9 cellular contexts compared by ENCODE assay signal in genomic region chr15:62649793-62650420, GRCh38.
A peak's percentile ranks its signal among the peaks of the same experiment; 100 is the strongest.
DNase-seq lines count a peak whose midpoint lies in the region; ATAC-seq and TF ChIP-seq lines count a peak whose summit lies in the region.
"Had no signal": no experiment of that assay in that cellular context is flagged by ENCODE, and none has a peak within 500 bp of the region (broad histone marks: within the 10 kb centered on the region; RNA-seq: fewer than 3 reads in every experiment).

No MANE protein-coding gene starts in this region.

- no peak overlapping the region for H3K27ac Mint-ChIP-seq in activated CD4-positive, alpha-beta memory T cell treated with anti-CD3 and anti-CD28 coated beads, Interleukin-2, amount 10 ng/mL, durations not matched to agents 7 days and 5 days

- DNase-seq in HCEC 1CT: peak; percentile 20
- DNase-seq in activated CD4-positive, alpha-beta memory T cell treated with anti-CD3 and anti-CD28 coated beads, Interleukin-2, amount 10 ng/mL, durations not matched to agents 7 days and 5 days: peak; percentile 51
- peak; percentile 87 for DNase-seq in osteoblast (ENCODE audit: insufficient read length, low spot score, missing footprints)
- DNase-seq in NCI-H187 treated with DMSO at 0.1 percent for 48 hours (lab: John Stamatoyannopoulos, UW): no peak
- no peak for DNase-seq in NCI-H748 treated with DMSO at 0.1 percent for 48 hours (lab: John Stamatoyannopoulos, UW)
- DNase-seq in activated naive CD4-positive, alpha-beta T cell treated with Interleukin-2 at 50 U/mL for 16 hours: no peak
- no peak for DNase-seq in GOT3 (lab: John Stamatoyannopoulos, UW)
- DNase-seq: right lobe of liver had no signal

- H2AFZ ChIP-seq in osteoblast (ENCODE audit: low read length): no peak overlapping the region

- peaks cover 3% of the 10 kb centered on the region for H3K27me3 Mint-ChIP-seq in activated CD4-positive, alpha-beta memory T cell treated with anti-CD3 and anti-CD28 coated beads, Interleukin-2, amount 10 ng/mL, durations not matched to agents 7 days and 5 days

- no peaks in the 10 kb centered on the region for H3K27me3 ChIP-seq in osteoblast (ENCODE audit: insufficient read depth, low read length)
- H3K27me3 ChIP-seq: right lobe of liver had no signal

- no peaks in the 10 kb centered on the region for H3K36me3 Mint-ChIP-seq in activated CD4-positive, alpha-beta memory T cell treated with anti-CD3 and anti-CD28 coated beads, Interleukin-2, amount 10 ng/mL, durations not matched to agents 7 days and 5 days (ENCODE audit: low read depth)

- H3K9me3 Mint-ChIP-seq in activated CD4-positive, alpha-beta memory T cell treated with anti-CD3 and anti-CD28 coated beads, Interleukin-2, amount 10 ng/mL, durations not matched to agents 7 days and 5 days: peaks cover 5% of the 10 kb centered on the region

- no peak overlapping the region for H3K27ac ChIP-seq in osteoblast (ENCODE audit: low read depth, low read length)
- H3K27ac ChIP-seq: right lobe of liver had no signal

- CTCF ChIA-PET in activated CD4-positive, alpha-beta memory T cell treated with anti-CD3 and anti-CD28 coated beads, Interleukin-2, amount 10 ng/mL, durations not matched to agents 7 days and 5 days (lab: Charles Lee): no interaction called here

- peak; percentile 83 for ATAC-seq in GM18502 (IDR thresholded peaks at IDR 0.05; ENCODE audit: poor library complexity, unreplicated experiment)

- H3K4me2 ChIP-seq in osteoblast (ENCODE audit: insufficient read depth, low read length): peak overlapping the region; percentile 9

- H3K4me1 ChIP-seq in osteoblast (ENCODE audit: insufficient read depth, low read length): peaks cover 20% of the 10 kb centered on the region
- H3K4me1 ChIP-seq: right lobe of liver had no signal

- no peak for TF ChIP-seq CTCF in osteoblast (IDR thresholded peaks at IDR 0.05; ENCODE audit: extremely low read depth, low read depth, low read length)

- peaks cover 10% of the 10 kb centered on the region for H3K36me3 ChIP-seq in osteoblast (ENCODE audit: insufficient read depth, low read length)
- H3K36me3 ChIP-seq: right lobe of liver had no signal

- H3K9me3 ChIP-seq in osteoblast (ENCODE audit: low read depth, low read length): no peaks in the 10 kb centered on the region
- H3K9me3 ChIP-seq: right lobe of liver had no signal

- no peak overlapping the region for H3K4me3 Mint-ChIP-seq in activated CD4-positive, alpha-beta memory T cell treated with anti-CD3 and anti-CD28 coated beads, Interleukin-2, amount 10 ng/mL, durations not matched to agents 7 days and 5 days

- no peaks in the 10 kb centered on the region for H4K20me1 ChIP-seq in osteoblast (ENCODE audit: insufficient read depth, low read length)

- no peaks in the 10 kb centered on the region for H3K79me2 ChIP-seq in osteoblast (ENCODE audit: insufficient read depth, low read length)

- POLR2A ChIA-PET in activated CD4-positive, alpha-beta memory T cell treated with anti-CD3 and anti-CD28 coated beads, Interleukin-2, amount 10 ng/mL, durations not matched to agents 7 days and 5 days (lab: Charles Lee): no interaction called here

- peaks cover 12% of the 10 kb centered on the region for H3K4me1 Mint-ChIP-seq in activated CD4-positive, alpha-beta memory T cell treated with anti-CD3 and anti-CD28 coated beads, Interleukin-2, amount 10 ng/mL, durations not matched to agents 7 days and 5 days

- no peak overlapping the region for H3K4me3 ChIP-seq in osteoblast (ENCODE audit: insufficient read depth, low read length)
- H3K4me3 ChIP-seq: right lobe of liver had no signal

Comparison
In these comparisons a context has a peak if more than half of its experiments do, and no peak if none do; other contexts are left out.
1. DNase-seq: peak in HCEC 1CT (single experiment), activated CD4-positive, alpha-beta memory T cell treated with anti-CD3 and anti-CD28 coated beads, Interleukin-2, amount 10 ng/mL, durations not matched to agents 7 days and 5 days (single experiment) and osteoblast (single experiment); none in NCI-H187 treated with DMSO at 0.1 percent for 48 hours (single experiment), NCI-H748 treated with DMSO at 0.1 percent for 48 hours (single experiment), activated naive CD4-positive, alpha-beta T cell treated with Interleukin-2 at 50 U/mL for 16 hours (single experiment) and GOT3 (single experiment).